In genomic region chr11:74929431-74930363, GRCh38 we compare ENCODE assay signal across 1 cellular context.
A peak's percentile ranks its signal among the peaks of the same experiment; 100 is the strongest.
TF ChIP-seq lines count a peak whose summit lies in the region.

No MANE protein-coding gene starts in this region.

TF ChIP-seq in IMR-90, 13 proteins besides CTCF, POLR2A, EP300 and RAD21:
- TF ChIP-seq MAFK (IDR thresholded peaks at IDR 0.05; ENCODE audit: low read depth, low read length): no peak
- TF ChIP-seq SMC3 (IDR thresholded peaks at IDR 0.05; ENCODE audit: low read depth, low read length): peak; percentile 87
